ENCODE assay signal across 8 cellular contexts in genomic region chr2:55051026-55051866, GRCh38. TPM values are rescaled to one million over a fixed set of nuclear protein-coding genes. Genes with fewer than 3 reads are reported as not detected.
A peak's percentile ranks its signal among the peaks of the same experiment; 100 is the strongest.
DNase-seq lines count a peak whose midpoint lies in the region; ATAC-seq and TF ChIP-seq lines count a peak whose summit lies in the region.

No MANE protein-coding gene starts in this region.

- H3K4me1 ChIP-seq in Loucy (ENCODE audit: insufficient read depth, low read length, poor library complexity, severe bottlenecking): peaks cover 32% of the 10 kb centered on the region

- H3K27me3 ChIP-seq in Loucy (ENCODE audit: insufficient read depth, low read length, poor library complexity, severe bottlenecking) (no peaks in the 10 kb centered on the region), WERI-Rb-1 (ENCODE audit: insufficient read depth, low read depth, severe bottlenecking) (no peaks in the 10 kb centered on the region)

- H3F3A ChIP-seq in Loucy (ENCODE audit: low read depth): no peaks in the 10 kb centered on the region; the same call in 1 of the 2 replicates

- TF ChIP-seq CTCF in Loucy (conservative IDR thresholded peaks at IDR 0.05; ENCODE audit: low read length) (no peak), WERI-Rb-1 (IDR thresholded peaks at IDR 0.05; ENCODE audit: low read depth, low read length) (no peak), lower leg skin (IDR thresholded peaks at IDR 0.05) (no peak)

- H3K36me3 ChIP-seq in Loucy (ENCODE audit: insufficient read depth, low read length) (no peaks in the 10 kb centered on the region), WERI-Rb-1 (peaks cover 22% of the 10 kb centered on the region)

- peak overlapping the region; percentile 90 for H3K4me3 ChIP-seq in Loucy (ENCODE audit: low read length, poor library complexity, severe bottlenecking)
- H3K4me3 ChIP-seq in WERI-Rb-1 (ENCODE audit: low read depth, low read length): peak overlapping the region; percentile 84
- H3K4me3 ChIP-seq in lower leg skin (ENCODE audit: low read depth, poor library complexity, severe bottlenecking): peak overlapping the region; percentile 29

- peak overlapping the region; percentile 65 for H3K27ac ChIP-seq in WERI-Rb-1

- peak overlapping the region; percentile 71 for H2AFZ ChIP-seq in Loucy (ENCODE audit: low read length)

- peak overlapping the region; percentile 83 for H3K9ac ChIP-seq in Loucy (ENCODE audit: low read depth, low read length, poor library complexity, severe bottlenecking)

- H3K79me2 ChIP-seq in Loucy (ENCODE audit: insufficient read depth, low read length): peaks cover 53% of the 10 kb centered on the region

- H3K9me2 ChIP-seq in Loucy (replicated peaks; ENCODE audit: low read depth, low read length): no peaks in the 10 kb centered on the region

- TF ChIP-seq POLR2A in lower leg skin (IDR thresholded peaks at IDR 0.05): no peak

- DNase-seq in ELR (ENCODE audit: low read depth) (peak; percentile 100), WERI-Rb-1 (no peak), lower leg skin (ENCODE audit: low spot score in 2 of 2) (peak; percentile 85 to 92)
- peak; percentile 11 for DNase-seq in effector CD8-positive, alpha-beta T cell (lab: John Stamatoyannopoulos, UW)
- DNase-seq in stimulated activated naive CD8-positive, alpha-beta T cell treated with anti-CD3 and anti-CD28 coated beads, Interleukin-15, Interleukin-2, amounts not matched to agents 100 U/mL and 50 U/mL, for 24 hours: peak; percentile 39
- no peak for DNase-seq in central memory CD4-positive, alpha-beta T cell

- WGBS in lower leg skin, 2 donors: 21 to 23% methylated on average over 9 of the region's 9 CpGs

- peaks cover 24% of the 10 kb centered on the region for H4K20me1 ChIP-seq in Loucy (ENCODE audit: insufficient read depth, low read length, poor library complexity, severe bottlenecking)

- peak overlapping the region; percentile 95 for H3K4me2 ChIP-seq in Loucy (ENCODE audit: low read depth, low read length, poor library complexity, severe bottlenecking)

- ATAC-seq in stimulated activated naive CD8-positive, alpha-beta T cell treated with anti-CD3 and anti-CD28 coated beads, Interleukin-15, Interleukin-2, amounts not matched to agents 100 U/mL and 50 U/mL, for 24 hours: no peak
- no peak for ATAC-seq in HG03354 (IDR thresholded peaks at IDR 0.05; ENCODE audit: poor library complexity, severe bottlenecking, unreplicated experiment)

- intact Hi-C loops in lower leg skin (cut with DNase I; ENCODE audit: low total_unique reads): no loop called here

- H3K9me3 ChIP-seq in Loucy (ENCODE audit: insufficient read depth, low read depth, low read length) (no peaks in the 10 kb centered on the region), WERI-Rb-1 (ENCODE audit: severe bottlenecking) (no peaks in the 10 kb centered on the region)

RNA-seq across cellular contexts. Expression of gene RTN4, which starts 1.0 kb away (rescaled TPM):
- total RNA-seq in lower leg skin: 100 to 1,000 TPM; 249 to 292 (median 276) TPM

Comparison
In these comparisons a context has a peak if more than half of its experiments do, and no peak if none do; other contexts are left out.
1. DNase-seq: peak in ELR (single experiment), effector CD8-positive, alpha-beta T cell (single experiment), lower leg skin (2 of 2) and stimulated activated naive CD8-positive, alpha-beta T cell treated with anti-CD3 and anti-CD28 coated beads, Interleukin-15, Interleukin-2, amounts not matched to agents 100 U/mL and 50 U/mL, for 24 hours (single experiment); none in WERI-Rb-1 (single experiment) and central memory CD4-positive, alpha-beta T cell (single experiment).
2. H3K4me3 ChIP-seq: peak in every context shown above with its lines; median percentile 90 in Loucy; 84 in WERI-Rb-1; 29 in lower leg skin.